1 cellular context compared by ENCODE assay signal in the genomic region with DNA sequence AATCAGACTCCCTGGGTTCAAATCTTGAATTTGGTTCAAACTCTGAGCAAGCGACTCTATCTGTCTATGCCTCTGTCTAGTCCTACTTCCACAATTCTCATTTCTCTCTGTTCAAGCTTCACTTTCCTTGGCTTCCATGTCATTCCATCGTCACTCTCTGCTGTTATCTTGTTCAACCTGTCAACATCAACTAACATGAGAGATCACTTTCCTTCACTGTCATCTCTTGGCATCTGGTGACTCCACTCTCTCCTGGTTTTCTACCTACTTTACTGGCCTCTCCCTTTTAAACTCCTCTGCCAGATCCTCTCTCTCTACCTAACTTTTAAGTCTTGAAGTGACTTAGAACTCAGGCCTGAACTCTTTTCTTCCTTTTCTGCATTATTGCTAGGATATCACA.
TF ChIP-seq lines count a peak whose summit lies in the region.

No MANE protein-coding gene starts in this region.

TF ChIP-seq in K562, 482 proteins besides CTCF, POLR2A, EP300 and RAD21 (continued from another document):
- TF ChIP-seq, protein P1, sequence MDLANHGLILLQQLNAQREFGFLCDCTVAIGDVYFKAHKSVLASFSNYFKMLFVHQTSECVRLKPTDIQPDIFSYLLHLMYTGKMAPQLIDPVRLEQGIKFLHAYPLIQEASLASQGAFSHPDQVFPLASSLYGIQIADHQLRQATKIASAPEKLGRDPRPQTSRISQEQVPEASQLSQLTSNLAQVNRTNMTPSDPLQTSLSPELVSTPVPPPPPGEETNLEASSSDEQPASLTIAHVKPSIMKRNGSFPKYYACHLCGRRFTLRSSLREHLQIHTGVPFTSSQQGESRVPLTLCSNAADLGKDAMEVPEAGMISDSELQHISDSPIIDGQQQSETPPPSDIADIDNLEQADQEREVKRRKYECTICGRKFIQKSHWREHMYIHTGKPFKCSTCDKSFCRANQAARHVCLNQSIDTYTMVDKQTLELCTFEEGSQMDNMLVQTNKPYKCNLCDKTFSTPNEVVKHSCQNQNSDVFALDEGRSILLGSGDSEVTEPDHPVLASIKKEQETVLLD (IDR thresholded peaks at IDR 0.05): no peak
- TF ChIP-seq ZNF57 (CRISPR knock-in tag; IDR thresholded peaks at IDR 0.05): no peak
- peak; percentile 97 for TF ChIP-seq MEIS2 (IDR thresholded peaks at IDR 0.05; ENCODE audit: partially characterized antibody)
- peak; percentile 71; the same call in 1 of the 2 replicates for TF ChIP-seq ARID1B (IDR thresholded peaks at IDR 0.05)
- no peak for TF ChIP-seq KDM4B (IDR thresholded peaks at IDR 0.05; ENCODE audit: borderline replicate concordance in 2 of 2, low read depth in 1 of 2)
- no peak for TF ChIP-seq NUFIP1 (IDR thresholded peaks at IDR 0.05; ENCODE audit: partially characterized antibody)
- TF ChIP-seq CTBP1 (IDR thresholded peaks at IDR 0.05; ENCODE audit: borderline replicate concordance): peak; percentile 46; the same call in 1 of the 2 replicates
- no peak for TF ChIP-seq NR4A1 (CRISPR knock-in tag; IDR thresholded peaks at IDR 0.05)
- no peak for TF ChIP-seq NR4A1 (tag; IDR thresholded peaks at IDR 0.05)
- no peak for TF ChIP-seq GATAD2B (IDR thresholded peaks at IDR 0.05; ENCODE audit: borderline replicate concordance)
- peak; percentile 77 for TF ChIP-seq LEF1 (IDR thresholded peaks at IDR 0.05)
- peak; percentile 48; the same call in 1 of the 2 replicates for TF ChIP-seq CREM (IDR thresholded peaks at IDR 0.05; ENCODE audit: low read depth)
- TF ChIP-seq FOXM1 (IDR thresholded peaks at IDR 0.05; ENCODE audit: low read depth): peak; percentile 30; the same call in 1 of the 2 replicates
- no peak for TF ChIP-seq FOXM1 (CRISPR knock-in tag; IDR thresholded peaks at IDR 0.05; ENCODE audit: low read depth)
- TF ChIP-seq RCOR1 (IDR thresholded peaks at IDR 0.05; ENCODE audit: borderline replicate concordance in 1 of 2, low read depth in 2 of 2, low read length in 2 of 2): peak in 1 of 2 experiments; percentile 67; a peak in 1 of 4 replicates
- TF ChIP-seq SMAD1 (IDR thresholded peaks at IDR 0.05; ENCODE audit: low read depth, low read length, partially characterized antibody): no peak
- TF ChIP-seq EHMT2 (IDR thresholded peaks at IDR 0.05): peak; percentile 91
- no peak for TF ChIP-seq ZBTB7A (IDR thresholded peaks at IDR 0.05; ENCODE audit: borderline replicate concordance, control insufficient read depth, low read depth, low read length)
- TF ChIP-seq TCF3 (CRISPR knock-in tag; IDR thresholded peaks at IDR 0.05): peak; percentile 26; the same call in 1 of the 2 replicates
- TF ChIP-seq NFIC (IDR thresholded peaks at IDR 0.05): peak; percentile 35; the same call in 1 of the 2 replicates
- TF ChIP-seq, protein P2, sequence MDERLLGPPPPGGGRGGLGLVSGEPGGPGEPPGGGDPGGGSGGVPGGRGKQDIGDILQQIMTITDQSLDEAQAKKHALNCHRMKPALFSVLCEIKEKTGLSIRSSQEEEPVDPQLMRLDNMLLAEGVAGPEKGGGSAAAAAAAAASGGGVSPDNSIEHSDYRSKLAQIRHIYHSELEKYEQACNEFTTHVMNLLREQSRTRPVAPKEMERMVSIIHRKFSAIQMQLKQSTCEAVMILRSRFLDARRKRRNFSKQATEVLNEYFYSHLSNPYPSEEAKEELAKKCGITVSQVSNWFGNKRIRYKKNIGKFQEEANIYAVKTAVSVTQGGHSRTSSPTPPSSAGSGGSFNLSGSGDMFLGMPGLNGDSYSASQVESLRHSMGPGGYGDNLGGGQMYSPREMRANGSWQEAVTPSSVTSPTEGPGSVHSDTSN (CRISPR knock-in tag; IDR thresholded peaks at IDR 0.05; ENCODE audit: low read depth): no peak
- TF ChIP-seq, protein P2 (tag; conservative IDR thresholded peaks at IDR 0.05; ENCODE audit: low read depth): peak; percentile 98
- TF ChIP-seq, protein P3, sequence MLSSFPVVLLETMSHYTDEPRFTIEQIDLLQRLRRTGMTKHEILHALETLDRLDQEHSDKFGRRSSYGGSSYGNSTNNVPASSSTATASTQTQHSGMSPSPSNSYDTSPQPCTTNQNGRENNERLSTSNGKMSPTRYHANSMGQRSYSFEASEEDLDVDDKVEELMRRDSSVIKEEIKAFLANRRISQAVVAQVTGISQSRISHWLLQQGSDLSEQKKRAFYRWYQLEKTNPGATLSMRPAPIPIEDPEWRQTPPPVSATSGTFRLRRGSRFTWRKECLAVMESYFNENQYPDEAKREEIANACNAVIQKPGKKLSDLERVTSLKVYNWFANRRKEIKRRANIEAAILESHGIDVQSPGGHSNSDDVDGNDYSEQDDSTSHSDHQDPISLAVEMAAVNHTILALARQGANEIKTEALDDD (IDR thresholded peaks at IDR 0.05): peak; percentile 70
- TF ChIP-seq, protein P4, sequence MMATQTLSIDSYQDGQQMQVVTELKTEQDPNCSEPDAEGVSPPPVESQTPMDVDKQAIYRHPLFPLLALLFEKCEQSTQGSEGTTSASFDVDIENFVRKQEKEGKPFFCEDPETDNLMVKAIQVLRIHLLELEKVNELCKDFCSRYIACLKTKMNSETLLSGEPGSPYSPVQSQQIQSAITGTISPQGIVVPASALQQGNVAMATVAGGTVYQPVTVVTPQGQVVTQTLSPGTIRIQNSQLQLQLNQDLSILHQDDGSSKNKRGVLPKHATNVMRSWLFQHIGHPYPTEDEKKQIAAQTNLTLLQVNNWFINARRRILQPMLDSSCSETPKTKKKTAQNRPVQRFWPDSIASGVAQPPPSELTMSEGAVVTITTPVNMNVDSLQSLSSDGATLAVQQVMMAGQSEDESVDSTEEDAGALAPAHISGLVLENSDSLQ (IDR thresholded peaks at IDR 0.05): peak; percentile 82
- TF ChIP-seq, protein P5, sequence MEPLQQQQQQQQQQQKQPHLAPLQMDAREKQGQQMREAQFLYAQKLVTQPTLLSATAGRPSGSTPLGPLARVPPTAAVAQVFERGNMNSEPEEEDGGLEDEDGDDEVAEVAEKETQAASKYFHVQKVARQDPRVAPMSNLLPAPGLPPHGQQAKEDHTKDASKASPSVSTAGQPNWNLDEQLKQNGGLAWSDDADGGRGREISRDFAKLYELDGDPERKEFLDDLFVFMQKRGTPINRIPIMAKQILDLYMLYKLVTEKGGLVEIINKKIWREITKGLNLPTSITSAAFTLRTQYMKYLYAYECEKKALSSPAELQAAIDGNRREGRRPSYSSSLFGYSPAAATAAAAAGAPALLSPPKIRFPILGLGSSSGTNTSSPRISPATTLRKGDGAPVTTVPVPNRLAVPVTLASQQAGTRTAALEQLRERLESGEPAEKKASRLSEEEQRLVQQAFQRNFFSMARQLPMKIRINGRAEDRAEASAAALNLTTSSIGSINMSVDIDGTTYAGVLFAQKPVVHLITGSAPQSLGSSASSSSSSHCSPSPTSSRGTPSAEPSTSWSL (CRISPR knock-in tag; IDR thresholded peaks at IDR 0.05; ENCODE audit: borderline replicate concordance): no peak
- TF ChIP-seq HDAC2 (IDR thresholded peaks at IDR 0.05): 0 out of 2 replicates have a peak, but pooled peaks have one; percentile 24
